ENCODE assay signal across 17 cellular contexts in the genomic region with DNA sequence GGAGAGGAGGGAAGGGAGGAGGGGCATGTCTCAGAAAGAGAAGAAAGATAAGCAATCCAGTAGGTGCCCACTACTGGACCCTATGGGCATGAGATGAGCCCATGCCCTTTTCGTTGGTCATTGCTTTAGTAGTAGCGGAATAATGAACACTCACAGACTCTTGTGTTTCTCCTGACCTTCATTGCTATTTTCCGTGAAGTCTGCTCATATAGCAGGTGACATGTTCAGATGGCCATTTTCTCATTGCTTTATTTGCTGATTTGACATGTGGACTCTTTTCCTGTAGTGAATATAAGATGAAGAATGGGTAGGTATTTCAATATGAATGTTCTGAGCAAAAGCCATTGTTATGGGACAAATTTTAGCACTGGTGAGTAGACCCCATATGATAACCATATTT.
"Had no signal": no experiment of that assay in that cellular context is flagged by ENCODE, and none has a peak within 500 bp of the region (broad histone marks: within the 10 kb centered on the region; RNA-seq: fewer than 3 reads in every experiment).

No MANE protein-coding gene starts in this region.

- H3K27ac ChIP-seq: colonic mucosa, foreskin keratinocyte, left ventricle myocardium inferior, lower lobe of right lung, right atrium auricular region, suprapubic skin, thyroid gland had no signal

- FAIRE-seq: kidney, small intestine, urothelium cell line had no signal

- ATAC-seq: foreskin keratinocyte; left cardiac atrium; naive thymus-derived CD8-positive, alpha-beta T cell; stimulated activated naive CD8-positive, alpha-beta T cell treated with anti-CD3 and anti-CD28 coated beads, Interleukin-15, Interleukin-2, amounts not matched to agents 100 U/mL and 50 U/mL, for 24 hours had no signal

- H3K36me3 ChIP-seq: colonic mucosa, left ventricle myocardium inferior, lower lobe of right lung, right atrium auricular region, suprapubic skin, thyroid gland had no signal

- H3K27me3 ChIP-seq: colonic mucosa, foreskin keratinocyte, right atrium auricular region, suprapubic skin, thyroid gland had no signal

- H3K4me3 ChIP-seq: colonic mucosa, left ventricle myocardium inferior, lower lobe of right lung, right atrium auricular region, suprapubic skin, thyroid gland had no signal

- DNase-seq: colonic mucosa; dermis blood vessel endothelial cell; foreskin keratinocyte; immature natural killer cell; kidney; left cardiac atrium; left ventricle myocardium inferior; lower lobe of right lung; mesendoderm; naive thymus-derived CD8-positive, alpha-beta T cell; small intestine; stimulated activated CD4-positive, alpha-beta T cell treated with anti-CD3 and anti-CD28 coated beads, Interleukin-12 subunit alpha, Interleukin-12 subunit beta, amount 100 ng/mL, for 4 hours; stimulated activated naive CD8-positive, alpha-beta T cell treated with anti-CD3 and anti-CD28 coated beads, Interleukin-15, Interleukin-2, amounts not matched to agents 100 U/mL and 50 U/mL, for 24 hours; thyroid gland had no signal

- H3K9me3 ChIP-seq: colonic mucosa, left ventricle myocardium inferior, lower lobe of right lung, right atrium auricular region, suprapubic skin, thyroid gland had no signal

- H3K4me1 ChIP-seq: colonic mucosa, thyroid gland had no signal
